In genomic region chr4:95867919-95868318, GRCh38 we compare ENCODE assay signal across 16 cellular contexts. TPM values are rescaled to one million over a fixed set of nuclear protein-coding genes. Genes with fewer than 3 reads are reported as not detected.
DNase-seq lines count a peak whose midpoint lies in the region; ATAC-seq, FAIRE-seq and TF ChIP-seq lines count a peak whose summit lies in the region.
"Had no signal": no experiment of that assay in that cellular context is flagged by ENCODE, and none has a peak within 500 bp of the region (broad histone marks: within the 10 kb centered on the region; RNA-seq: fewer than 3 reads in every experiment).

No MANE protein-coding gene starts in this region.

- peaks cover 76% of the 10 kb centered on the region for H3K9me3 ChIP-seq in HepG2 (ENCODE audit: low read length)
- peaks cover 0 to 9% (median 0%) of the 10 kb centered on the region in 4 donors for H3K9me3 ChIP-seq in right lobe of liver

- TF ChIP-seq POLR2A in HepG2 (IDR thresholded peaks at IDR 0.05; ENCODE audit: insufficient read depth in 1 of 2, low read depth in 2 of 2, low read length in 2 of 2) (no peak), right lobe of liver (IDR thresholded peaks at IDR 0.05) (no peak)

- no peak for TF ChIP-seq CTCF in HepG2 (CRISPR knock-in tag; IDR thresholded peaks at IDR 0.05)
- no peak for TF ChIP-seq CTCF in right lobe of liver (IDR thresholded peaks at IDR 0.05)
- TF ChIP-seq CTCF in bronchial epithelial cell (IDR thresholded peaks at IDR 0.05; ENCODE audit: insufficient read depth, low read length, severe bottlenecking) = no peak

- no peak overlapping the region for H2AFZ ChIP-seq in HepG2 (ENCODE audit: low read length)

- DNase-seq in HepG2 (ENCODE audit: low spot score) (no peak), right lobe of liver (no peak), NCI-H748 treated with DMSO at 0.1 percent for 48 hours (lab: John Stamatoyannopoulos, UW) (peak; percentile 18), bronchial epithelial cell (ENCODE audit: low read depth) (peak; percentile 39), frontal cortex (ENCODE audit: low spot score in 2 of 2) (no peak)
- no peak for DNase-seq in stimulated activated effector memory CD8-positive, alpha-beta T cell treated with anti-CD3 and anti-CD28 coated beads, Interleukin-12 subunit alpha, Interleukin-12 subunit beta, amount 100 ng/mL, for 72 hours (ENCODE audit: low spot score in 2 of 2)
- DNase-seq: activated CD4-positive, alpha-beta T cell treated with anti-CD3 and anti-CD28 coated beads, Interleukin-2, amount 50 U/mL, for 1 hour; cerebellar nuclear complex; esophagus squamous epithelium; T-cell had no signal

- intact Hi-C loops in HepG2 (cut with micrococcal nuclease; ENCODE audit: unreplicated experiment) = no loop called here
- intact Hi-C loops in right lobe of liver (cut with DNase I) = no loop called here

- TF ChIP-seq RAD21 in HepG2 (CRISPR knock-in tag; IDR thresholded peaks at IDR 0.05) = no peak

- H3K4me1 ChIP-seq in HepG2 (ENCODE audit: insufficient read depth, low read length) (no peaks in the 10 kb centered on the region), right lobe of liver (no peaks in the 10 kb centered on the region)
- H3K4me1 ChIP-seq: BLaER1, esophagus squamous epithelium had no signal

- no peaks in the 10 kb centered on the region for H3K79me2 ChIP-seq in HepG2 (ENCODE audit: insufficient read depth, low read length)

- no peak overlapping the region for H3K4me2 ChIP-seq in HepG2 (ENCODE audit: low read depth, low read length)
- H3K4me2 ChIP-seq: BLaER1 had no signal

- no peak overlapping the region for H3K9ac ChIP-seq in HepG2 (ENCODE audit: insufficient read depth, low read depth, low read length)
- H3K9ac ChIP-seq: BLaER1 had no signal

- H3K4me3 Mint-ChIP-seq in stimulated activated effector memory CD8-positive, alpha-beta T cell treated with anti-CD3 and anti-CD28 coated beads, Interleukin-12 subunit alpha, Interleukin-12 subunit beta, amount 100 ng/mL, for 72 hours = no peak overlapping the region
- H3K4me3 Mint-ChIP-seq: T-cell had no signal

- CTCF ChIA-PET in HepG2 (lab: Yijun Ruan, JAX; ENCODE audit: low intra/inter-chr PET ratio, low total read pairs) = no interaction called here

- no peaks in the 10 kb centered on the region for H3K36me3 Mint-ChIP-seq in stimulated activated effector memory CD8-positive, alpha-beta T cell treated with anti-CD3 and anti-CD28 coated beads, Interleukin-12 subunit alpha, Interleukin-12 subunit beta, amount 100 ng/mL, for 72 hours
- H3K36me3 Mint-ChIP-seq: T-cell had no signal

- POLR2A ChIA-PET in HepG2 (lab: Yijun Ruan, JAX) = no interaction called here

- peaks cover 25% of the 10 kb centered on the region for H3K9me3 Mint-ChIP-seq in stimulated activated effector memory CD8-positive, alpha-beta T cell treated with anti-CD3 and anti-CD28 coated beads, Interleukin-12 subunit alpha, Interleukin-12 subunit beta, amount 100 ng/mL, for 72 hours

- no peaks in the 10 kb centered on the region for H4K20me1 ChIP-seq in HepG2 (ENCODE audit: insufficient read depth, low read length)
- H4K20me1 ChIP-seq: BLaER1 had no signal

- no TSS peak for BruUV-seq in HepG2 (replicated peaks; lab: Mats Ljungman, UMichigan)

- H3K27me3 ChIP-seq in HepG2 (ENCODE audit: control insufficient read depth in 1 of 2, insufficient read depth in 2 of 2, low read length in 2 of 2) = no peaks in the 10 kb centered on the region
- no peaks in the 10 kb centered on the region for H3K27me3 ChIP-seq in right lobe of liver
- H3K27me3 ChIP-seq in bronchial epithelial cell (ENCODE audit: control insufficient read depth, insufficient read depth, low read length) = no peaks in the 10 kb centered on the region
- H3K27me3 ChIP-seq: BLaER1, esophagus squamous epithelium had no signal

- no peaks in the 10 kb centered on the region for H3K4me1 Mint-ChIP-seq in stimulated activated effector memory CD8-positive, alpha-beta T cell treated with anti-CD3 and anti-CD28 coated beads, Interleukin-12 subunit alpha, Interleukin-12 subunit beta, amount 100 ng/mL, for 72 hours
- H3K4me1 Mint-ChIP-seq: T-cell had no signal

- in situ Hi-C loops in HepG2 (cut with HindIII; ENCODE audit: extremely low pct_ligation_motif_present, low pct_unique_long_range_greater_than_20kb) = no loop called here

- FAIRE-seq in HepG2 (lab: Jason Lieb, UNC) (no peak), bronchial epithelial cell (lab: Jason Lieb, UNC) (no peak), frontal cortex (lab: Jason Lieb, UNC) (no peak)
- FAIRE-seq: islet of Langerhans had no signal

- H3K36me3 ChIP-seq in HepG2 (replicated peaks in 1 of 2; ENCODE audit: control insufficient read depth in 1 of 2, insufficient read depth in 2 of 2, low read length in 2 of 2) = no peaks in the 10 kb centered on the region
- no peaks in the 10 kb centered on the region for H3K36me3 ChIP-seq in right lobe of liver
- no peaks in the 10 kb centered on the region for H3K36me3 ChIP-seq in bronchial epithelial cell (ENCODE audit: control insufficient read depth, insufficient read depth, low read length)
- H3K36me3 ChIP-seq: BLaER1, esophagus squamous epithelium had no signal

- TF ChIP-seq EP300 in HepG2 (IDR thresholded peaks at IDR 0.05; ENCODE audit: low read depth in 2 of 2, low read length in 2 of 2) (no peak), HepG2 (CRISPR knock-in tag; IDR thresholded peaks at IDR 0.05; ENCODE audit: borderline replicate concordance) (no peak)

- no peak overlapping the region for H3K27ac Mint-ChIP-seq in stimulated activated effector memory CD8-positive, alpha-beta T cell treated with anti-CD3 and anti-CD28 coated beads, Interleukin-12 subunit alpha, Interleukin-12 subunit beta, amount 100 ng/mL, for 72 hours
- H3K27ac Mint-ChIP-seq: T-cell had no signal

- H3K27ac ChIP-seq in HepG2 (ENCODE audit: extremely low read length, insufficient read depth, low read length) = no peak overlapping the region
- no peak overlapping the region for H3K27ac ChIP-seq in right lobe of liver
- H3K27ac ChIP-seq: BLaER1, esophagus squamous epithelium had no signal

- no peak for ATAC-seq in HepG2
- no peak for ATAC-seq in right lobe of liver
- ATAC-seq in stimulated activated effector memory CD8-positive, alpha-beta T cell treated with anti-CD3 and anti-CD28 coated beads, Interleukin-12 subunit alpha, Interleukin-12 subunit beta, amount 100 ng/mL, for 72 hours = no peak
- ATAC-seq in GM19035 (IDR thresholded peaks at IDR 0.05; ENCODE audit: unreplicated experiment) = no peak
- ATAC-seq in GM21381 (IDR thresholded peaks at IDR 0.05; ENCODE audit: unreplicated experiment) = no peak
- ATAC-seq: T-cell had no signal

- no peak overlapping the region for H3K4me3 ChIP-seq in HepG2 (replicated peaks in 1 of 3; ENCODE audit: insufficient read depth in 1 of 3, low read depth in 2 of 3, low read length in 3 of 3)
- no peak overlapping the region for H3K4me3 ChIP-seq in right lobe of liver
- H3K4me3 ChIP-seq in bronchial epithelial cell (ENCODE audit: low read depth, low read length) = no peak overlapping the region
- H3K4me3 ChIP-seq: BLaER1, esophagus squamous epithelium had no signal

TF ChIP-seq in HepG2, 621 proteins besides CTCF, POLR2A, EP300 and RAD21:
- TF ChIP-seq ZNF317 (CRISPR knock-in tag; IDR thresholded peaks at IDR 0.05) (peak; percentile 99), ZNF773 (CRISPR knock-in tag; IDR thresholded peaks at IDR 0.05; ENCODE audit: borderline replicate concordance) (no peak)

RNA-seq across cellular contexts. Expression of gene PDHA2, which starts 28.0 kb away (rescaled TPM):
- not detected in 2 replicates for total RNA-seq in HepG2 (2016; rRNA removed; fragmentation: Illumina TruSeq; extraction: Trizol)
- not detected in 2 replicates for total RNA-seq in HepG2 (2016; cell fraction: cytosol; rRNA removed; fragmentation: Illumina TruSeq; extraction: Trizol; ENCODE audit: low read depth)
- total RNA-seq in HepG2 (2016; cell fraction: insoluble cytoplasmic fraction; rRNA removed; fragmentation: Illumina TruSeq; extraction: Trizol) = not detected in 2 replicates
- not detected in 2 replicates for total RNA-seq in HepG2 (2016; cell fraction: membrane; rRNA removed; fragmentation: Illumina TruSeq; extraction: Trizol)
- not detected in 2 replicates for total RNA-seq in HepG2 (2016; cell fraction: nucleus; rRNA removed; fragmentation: Illumina TruSeq; extraction: Trizol)
- polyA plus RNA-seq in HepG2 (2011; rRNA removed) = not detected in 2 replicates
- polyA plus RNA-seq in HepG2 (2011; cell fraction: cytosol; rRNA removed) = not detected in 2 replicates
- not detected in 2 replicates for polyA plus RNA-seq in HepG2 (2011; cell fraction: nucleus; rRNA removed)
- polyA plus RNA-seq in HepG2 (2012) = not detected in 2 replicates
- not detected in 2 replicates for polyA plus RNA-seq in HepG2 (2016; cell fraction: cytosol; fragmentation: Illumina TruSeq; extraction: Trizol; ENCODE audit: low read depth)
- not detected in 2 replicates for polyA plus RNA-seq in HepG2 (2016; cell fraction: insoluble cytoplasmic fraction; fragmentation: Illumina TruSeq; extraction: Trizol; ENCODE audit: low read depth)
- polyA plus RNA-seq in HepG2 (2016; cell fraction: membrane; fragmentation: Illumina TruSeq; extraction: Trizol; ENCODE audit: low read depth) = not detected in 2 replicates
- not detected in 2 replicates for polyA plus RNA-seq in HepG2 (2016; cell fraction: nucleus; fragmentation: Illumina TruSeq; extraction: Trizol; ENCODE audit: insufficient read depth, low read depth)
- polyA minus RNA-seq in HepG2 (2011; rRNA and poly(A)+ RNA removed; ENCODE audit: low replicate concordance) = not detected in 2 replicates
- not detected in 2 replicates for polyA minus RNA-seq in HepG2 (2011; cell fraction: cytosol; rRNA and poly(A)+ RNA removed)
- not detected in 2 replicates for polyA minus RNA-seq in HepG2 (2011; cell fraction: nucleus; rRNA and poly(A)+ RNA removed)
- total RNA-seq in right lobe of liver = not detected
- not detected in 2 replicates for total RNA-seq in bronchial epithelial cell
- total RNA-seq in frontal cortex = not detected
- total RNA-seq: esophagus squamous epithelium, G401, subcutaneous adipose tissue, T-cell had no signal

Comparison
In these comparisons a context has a peak if more than half of its experiments do, and no peak if none do; other contexts are left out.
1. DNase-seq: peak in NCI-H748 treated with DMSO at 0.1 percent for 48 hours (single experiment) and bronchial epithelial cell (single experiment); none in HepG2 (single experiment), right lobe of liver (0 of 3), stimulated activated effector memory CD8-positive, alpha-beta T cell treated with anti-CD3 and anti-CD28 coated beads, Interleukin-12 subunit alpha, Interleukin-12 subunit beta, amount 100 ng/mL, for 72 hours (0 of 2) and frontal cortex (0 of 2).